ENCODE assay signal across 20 cellular contexts in the genomic region with DNA sequence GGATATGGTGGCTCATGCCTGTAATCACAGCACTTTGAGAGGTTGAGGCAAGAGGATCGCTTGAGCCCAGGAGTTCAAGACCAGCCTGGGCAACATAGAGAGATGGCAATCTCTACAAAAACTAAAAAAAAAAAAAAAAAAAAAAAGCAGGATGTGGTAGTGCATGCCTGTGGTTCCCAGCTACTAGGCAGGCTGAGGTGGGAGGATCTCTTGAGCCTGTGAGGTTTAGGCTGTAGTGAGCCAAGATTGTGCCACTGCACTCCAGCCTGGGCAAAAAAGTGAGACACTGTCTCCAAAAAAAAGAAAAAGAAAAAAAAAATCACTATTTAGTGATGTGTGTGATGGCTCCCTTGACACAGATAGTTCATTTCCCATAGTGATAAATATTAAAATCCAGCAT.
DNase-seq lines count a peak whose midpoint lies in the region; ATAC-seq and TF ChIP-seq lines count a peak whose summit lies in the region.
"Had no signal": no experiment of that assay in that cellular context is flagged by ENCODE, and none has a peak within 500 bp of the region (broad histone marks: within the 10 kb centered on the region; RNA-seq: fewer than 3 reads in every experiment).

No MANE protein-coding gene starts in this region.

- H3K4me3 ChIP-seq in HFF-Myc (replicated peaks; ENCODE audit: low read depth, low read length) (no peak overlapping the region), aorta (ENCODE audit: low read length in 2 of 2) (no peak overlapping the region)
- H3K4me3 ChIP-seq: neural progenitor cell had no signal

- no peak overlapping the region for H3K27ac ChIP-seq in epithelial cell of prostate
- H3K27ac ChIP-seq in aorta (ENCODE audit: low read depth in 1 of 2, low read length in 2 of 2) = no peak overlapping the region
- H3K27ac ChIP-seq: neural progenitor cell had no signal

- H3K9me3 ChIP-seq in aorta (ENCODE audit: control insufficient read depth, low read length) = no peaks in the 10 kb centered on the region

- intact Hi-C loops in aorta (cut with DNase I) = no loop called here

- no peaks in the 10 kb centered on the region for H3K4me1 ChIP-seq in aorta (ENCODE audit: control insufficient read depth in 1 of 2, insufficient read depth in 2 of 2, low read length in 2 of 2)
- H3K4me1 ChIP-seq: neural progenitor cell had no signal

- no peaks in the 10 kb centered on the region for H3K36me3 ChIP-seq in aorta (ENCODE audit: control insufficient read depth in 1 of 2, insufficient read depth in 2 of 2, low read length in 1 of 2)
- H3K36me3 ChIP-seq: neural progenitor cell had no signal

- no peaks in the 10 kb centered on the region for H3K27me3 ChIP-seq in aorta (ENCODE audit: control insufficient read depth in 1 of 2, insufficient read depth in 2 of 2, low read length in 1 of 2)
- H3K27me3 ChIP-seq: neural progenitor cell had no signal

- ATAC-seq in GM21723 (IDR thresholded peaks at IDR 0.05; ENCODE audit: unreplicated experiment) (no peak), aorta (ENCODE audit: low FRiP score) (no peak)
- ATAC-seq: CD8-positive, alpha-beta T cell; stimulated activated naive B cell treated with anti-CD40 and anti-IgM and Interleukin-4, amounts not matched to agents 10 μg/mL and 1 μg/mL and 100 μg/mL, for 72 hours; T-helper 17 cell had no signal

- TF ChIP-seq CTCF in HFF-Myc (IDR thresholded peaks at IDR 0.05; ENCODE audit: low read depth, low read length, missing control alignments) = no peak

- DNase-seq in HFF-Myc (ENCODE audit: extremely low read depth, low read depth) (peak; percentile 6), SW480 (ENCODE audit: low spot score) (peak; percentile 2), epithelial cell of prostate (ENCODE audit: low read depth, low spot score) (peak; percentile 12), stromal cell of bone marrow (ENCODE audit: low read depth) (peak; percentile 9), aorta (no peak), RKO (ENCODE audit: low spot score) (no peak)
- DNase-seq: activated CD4-positive, alpha-beta T cell treated with anti-CD3 and anti-CD28 coated beads, Interleukin-2, amount 10 ng/mL, durations not matched to agents 7 days and 5 days; activated gamma-delta T cell; amygdala; CD8-positive, alpha-beta T cell; DMS53; HCEC 1CT; NCI-H1436; NCI-H526; SIG-M5; stimulated activated CD4-positive, alpha-beta T cell treated with anti-CD3 and anti-CD28 coated beads, Interleukin-2, amount 100 ng/mL, for 24 hours; stimulated activated naive B cell treated with anti-CD40 and anti-IgM and Interleukin-4, amounts not matched to agents 10 μg/mL and 1 μg/mL and 100 μg/mL, for 72 hours; T-helper 17 cell had no signal

- 98 to 100% methylated on average over 1 of the region's 1 CpG for WGBS in aorta, 2 donors

Comparison
In these comparisons a context has a peak if more than half of its experiments do, and no peak if none do; other contexts are left out.
1. DNase-seq: peak in HFF-Myc (single experiment), SW480 (single experiment), epithelial cell of prostate (single experiment) and stromal cell of bone marrow (single experiment); none in aorta (0 of 2) and RKO (single experiment).